23 cellular contexts compared by ENCODE assay signal in genomic region chr1:96886474-96886873, GRCh38.
DNase-seq lines count a peak whose midpoint lies in the region; ATAC-seq, FAIRE-seq and TF ChIP-seq lines count a peak whose summit lies in the region.
"Had no signal": no experiment of that assay in that cellular context is flagged by ENCODE, and none has a peak within 500 bp of the region (broad histone marks: within the 10 kb centered on the region; RNA-seq: fewer than 3 reads in every experiment).

No MANE protein-coding gene starts in this region.

- TF ChIP-seq POLR2A in HepG2 (IDR thresholded peaks at IDR 0.05; ENCODE audit: insufficient read depth in 1 of 2, low read depth in 2 of 2, low read length in 2 of 2) (no peak), right lobe of liver (IDR thresholded peaks at IDR 0.05) (no peak), K562 (conservative IDR thresholded peaks at IDR 0.05) (no peak)

- H3K27me3 ChIP-seq in HepG2 (ENCODE audit: control insufficient read depth in 1 of 2, insufficient read depth in 2 of 2, low read length in 2 of 2), result no peaks in the 10 kb centered on the region
- H3K27me3 ChIP-seq in right lobe of liver, result no peaks in the 10 kb centered on the region
- no peaks in the 10 kb centered on the region for H3K27me3 ChIP-seq in K562 (ENCODE audit: control insufficient read depth in 2 of 2, insufficient read depth in 2 of 2, low read length in 2 of 2)
- H3K27me3 ChIP-seq: BE2C, BLaER1 had no signal

- TF ChIP-seq RAD21 in HepG2 (CRISPR knock-in tag; IDR thresholded peaks at IDR 0.05) (no peak), K562 (CRISPR knock-in tag; conservative IDR thresholded peaks at IDR 0.05 in 1 of 2, IDR thresholded peaks at IDR 0.05 in 1 of 2) (no peak)

- POLR2A ChIA-PET in HepG2 (lab: Yijun Ruan, JAX) (no interaction called here), K562 (lab: Yijun Ruan, JAX) (no interaction called here)

- TF ChIP-seq CTCF in HepG2 (CRISPR knock-in tag; IDR thresholded peaks at IDR 0.05) (no peak), right lobe of liver (IDR thresholded peaks at IDR 0.05) (no peak), K562 (IDR thresholded peaks at IDR 0.05 in 2 of 3, conservative IDR thresholded peaks at IDR 0.05 in 1 of 3; ENCODE audit: insufficient read depth in 2 of 3, low read depth in 1 of 3, low read length in 3 of 3) (no peak)

- no peak overlapping the region for H3K4me3 ChIP-seq in HepG2 (replicated peaks in 1 of 3; ENCODE audit: insufficient read depth in 1 of 3, low read depth in 2 of 3, low read length in 3 of 3)
- H3K4me3 ChIP-seq in right lobe of liver, result no peak overlapping the region
- H3K4me3 ChIP-seq in K562, result no peak overlapping the region
- H3K4me3 ChIP-seq: BLaER1, GM12878 had no signal

- H2AFZ ChIP-seq in HepG2 (ENCODE audit: low read length) (no peak overlapping the region), K562 (ENCODE audit: low read depth, low read length) (no peak overlapping the region)

- H3K79me2 ChIP-seq in HepG2 (ENCODE audit: insufficient read depth, low read length) (no peaks in the 10 kb centered on the region), K562 (ENCODE audit: control insufficient read depth, insufficient read depth, low read length) (no peaks in the 10 kb centered on the region)

- H4K20me1 ChIP-seq in HepG2 (ENCODE audit: insufficient read depth, low read length), result no peaks in the 10 kb centered on the region
- H4K20me1 ChIP-seq in K562 (replicated peaks; ENCODE audit: control insufficient read depth, insufficient read depth, low read length), result no peaks in the 10 kb centered on the region
- H4K20me1 ChIP-seq: BLaER1 had no signal

- TF ChIP-seq EP300 in HepG2 (IDR thresholded peaks at IDR 0.05; ENCODE audit: low read depth in 2 of 2, low read length in 2 of 2) (no peak), HepG2 (CRISPR knock-in tag; IDR thresholded peaks at IDR 0.05; ENCODE audit: borderline replicate concordance) (no peak), K562 (IDR thresholded peaks at IDR 0.05; ENCODE audit: low read length) (no peak)

- no peak overlapping the region for H3K4me2 ChIP-seq in HepG2 (ENCODE audit: low read depth, low read length)
- H3K4me2 ChIP-seq in K562 (ENCODE audit: insufficient read depth, low read length), result no peak overlapping the region
- H3K4me2 ChIP-seq: BLaER1 had no signal

- DNase-seq in HepG2 (ENCODE audit: low spot score) (no peak), right lobe of liver (no peak), K562 (ENCODE audit: extremely low read depth in 1 of 4, low spot score in 3 of 4) (no peak), GM19240 (ENCODE audit: insufficient read length, low spot score) (no peak), NCI-H1105 treated with DMSO at 0.1 percent for 48 hours (lab: John Stamatoyannopoulos, UW) (no peak)
- DNase-seq: ACHN; BE2C; C1 segment of cervical spinal cord; CD4-positive, alpha-beta memory T cell; CD4-positive, CD25-positive, alpha-beta regulatory T cell; CD8-positive, alpha-beta memory T cell; COR-L47; DMS 273 treated with DMSO at 0.1 percent for 48 hours; DMS153; DMS53; DND-41; EL; GDM1 had no signal

- no peak for ATAC-seq in HepG2
- ATAC-seq in right lobe of liver, result no peak
- ATAC-seq in K562, result no peak
- ATAC-seq: GM12878 had no signal

- no TSS peak for BruUV-seq in HepG2 (replicated peaks; lab: Mats Ljungman, UMichigan)
- BruUV-seq in K562 (replicated peaks; lab: Mats Ljungman, UMichigan), result no TSS peak

- no peaks in the 10 kb centered on the region for H3K4me1 ChIP-seq in HepG2 (ENCODE audit: insufficient read depth, low read length)
- no peaks in the 10 kb centered on the region for H3K4me1 ChIP-seq in right lobe of liver
- H3K4me1 ChIP-seq in K562 (replicated peaks in 1 of 2; ENCODE audit: control insufficient read depth in 2 of 2, insufficient read depth in 2 of 2, low read length in 2 of 2), result no peaks in the 10 kb centered on the region
- H3K4me1 ChIP-seq: BE2C, BLaER1 had no signal

- in situ Hi-C loops in HepG2 (cut with HindIII; ENCODE audit: extremely low pct_ligation_motif_present, low pct_unique_long_range_greater_than_20kb), result no loop called here
- in situ Hi-C loops in K562 (cut with MboI), result no loop called here

- FAIRE-seq in HepG2 (lab: Jason Lieb, UNC), result no peak
- no peak for FAIRE-seq in K562 (lab: Jason Lieb, UNC)
- FAIRE-seq: GM12878, GM12892, GM18507 had no signal

- H3K36me3 ChIP-seq in HepG2 (replicated peaks in 1 of 2; ENCODE audit: control insufficient read depth in 1 of 2, insufficient read depth in 2 of 2, low read length in 2 of 2), result no peaks in the 10 kb centered on the region
- H3K36me3 ChIP-seq in right lobe of liver, result no peaks in the 10 kb centered on the region
- no peaks in the 10 kb centered on the region for H3K36me3 ChIP-seq in K562 (ENCODE audit: control insufficient read depth, insufficient read depth, low read length)
- H3K36me3 ChIP-seq: BE2C, BLaER1 had no signal

- H3K9ac ChIP-seq in HepG2 (ENCODE audit: insufficient read depth, low read depth, low read length) (no peak overlapping the region), K562 (ENCODE audit: insufficient read depth in 1 of 2, low read depth in 2 of 2, low read length in 2 of 2) (no peak overlapping the region)
- H3K9ac ChIP-seq: BLaER1 had no signal

- under 1% methylated on average over 4 of the region's 4 CpGs for WGBS in HepG2 (ENCODE audit: low lambda C conversion rate)
- 30% methylated on average over 4 of the region's 4 CpGs for WGBS in right lobe of liver (ENCODE audit: insufficient coverage, low coverage, low lambda C conversion rate, missing lambda C conversion rate)
- WGBS in K562 (ENCODE audit: insufficient coverage, low coverage, missing lambda C conversion rate), result 0% methylated on average over 3 of the region's 4 CpGs

- CTCF ChIA-PET in HepG2 (lab: Yijun Ruan, JAX; ENCODE audit: low intra/inter-chr PET ratio, low total read pairs), result no interaction called here
- CTCF ChIA-PET in K562 (lab: Yijun Ruan, JAX; ENCODE audit: low intra/inter-chr PET ratio), result no interaction called here

- H3K9me3 ChIP-seq in HepG2 (ENCODE audit: low read length) (no peaks in the 10 kb centered on the region), right lobe of liver (peaks cover 0 to 7% (median 3%) of the 10 kb centered on the region in 4 donors), K562 (replicated peaks; ENCODE audit: control insufficient read depth, insufficient read depth, low read depth, low read length) (no peaks in the 10 kb centered on the region)
- H3K9me3 ChIP-seq: BE2C, BLaER1 had no signal

- no peaks in the 10 kb centered on the region for H3K9me1 ChIP-seq in K562 (ENCODE audit: control insufficient read depth, insufficient read depth, low read length)

- intact Hi-C loops in HepG2 (cut with micrococcal nuclease; ENCODE audit: unreplicated experiment), result no loop called here
- intact Hi-C loops in right lobe of liver (cut with DNase I), result no loop called here
- intact Hi-C loops in K562 (cut with micrococcal nuclease), result no loop called here

- H3K27ac ChIP-seq in HepG2 (ENCODE audit: extremely low read length, insufficient read depth, low read length) (no peak overlapping the region), right lobe of liver (no peak overlapping the region), K562 (ENCODE audit: extremely low read depth, low read depth, low read length) (no peak overlapping the region)
- H3K27ac ChIP-seq: 22Rv1, BLaER1 had no signal

TF ChIP-seq in HepG2, 621 proteins besides CTCF, POLR2A, EP300 and RAD21 (continues in another document):
- TF ChIP-seq MAFF (IDR thresholded peaks at IDR 0.05; ENCODE audit: low read depth, low read length) (peak; percentile 78), KDM3A (CRISPR knock-in tag; IDR thresholded peaks at IDR 0.05; ENCODE audit: low read depth) (no peak), MYNN (CRISPR knock-in tag; IDR thresholded peaks at IDR 0.05; ENCODE audit: low read depth) (no peak), NCOA1 (CRISPR knock-in tag; IDR thresholded peaks at IDR 0.05) (no peak), NR2F1 (CRISPR knock-in tag; IDR thresholded peaks at IDR 0.05) (no peak), MAFK (conservative IDR thresholded peaks at IDR 0.05 in 1 of 2, IDR thresholded peaks at IDR 0.05 in 1 of 2; ENCODE audit: low read length in 2 of 2) (peak; percentile 74 to 89), ZFP62 (CRISPR knock-in tag; IDR thresholded peaks at IDR 0.05) (no peak), ZSCAN9 (CRISPR knock-in tag; IDR thresholded peaks at IDR 0.05; ENCODE audit: borderline replicate concordance) (no peak), PPARG (CRISPR knock-in tag; conservative IDR thresholded peaks at IDR 0.05) (no peak)

TF ChIP-seq in K562, 482 proteins besides CTCF, POLR2A, EP300 and RAD21:
- TF ChIP-seq ZNF316 (IDR thresholded peaks at IDR 0.05), result peak; percentile 37
- TF ChIP-seq HNRNPLL (IDR thresholded peaks at IDR 0.05; ENCODE audit: low read depth, low read length, poor library complexity, severe bottlenecking), result no peak
- no peak for TF ChIP-seq NBN (IDR thresholded peaks at IDR 0.05; ENCODE audit: low read depth)
- TF ChIP-seq MAFG (tag; conservative IDR thresholded peaks at IDR 0.05), result 0 out of 2 replicates have a peak, but pooled peaks have one; percentile 23
- peak; percentile 9; the same call in 1 of the 2 replicates for TF ChIP-seq C11orf30 (IDR thresholded peaks at IDR 0.05; ENCODE audit: low read depth)
- no peak for TF ChIP-seq ZNF696 (CRISPR knock-in tag; conservative IDR thresholded peaks at IDR 0.05)
- TF ChIP-seq MAFF (IDR thresholded peaks at IDR 0.05; ENCODE audit: low read length), result peak; percentile 31; the same call in 1 of the 2 replicates
- no peak for TF ChIP-seq ZNF436 (CRISPR knock-in tag; IDR thresholded peaks at IDR 0.05)
- TF ChIP-seq MAFK (IDR thresholded peaks at IDR 0.05; ENCODE audit: low read length), result peak; percentile 24; the same call in 1 of the 2 replicates

Comparison
In these comparisons a context has a peak if more than half of its experiments do, and no peak if none do; other contexts are left out.
1. Of the 241 proteins assayed by ChIP-seq in both HepG2 and K562: peak only in HepG2: none; only in K562: MAFG; in both: MAFF and MAFK; in neither: 238.